Comparison of ENCODE assay signal across 16 cellular contexts in the genomic region with DNA sequence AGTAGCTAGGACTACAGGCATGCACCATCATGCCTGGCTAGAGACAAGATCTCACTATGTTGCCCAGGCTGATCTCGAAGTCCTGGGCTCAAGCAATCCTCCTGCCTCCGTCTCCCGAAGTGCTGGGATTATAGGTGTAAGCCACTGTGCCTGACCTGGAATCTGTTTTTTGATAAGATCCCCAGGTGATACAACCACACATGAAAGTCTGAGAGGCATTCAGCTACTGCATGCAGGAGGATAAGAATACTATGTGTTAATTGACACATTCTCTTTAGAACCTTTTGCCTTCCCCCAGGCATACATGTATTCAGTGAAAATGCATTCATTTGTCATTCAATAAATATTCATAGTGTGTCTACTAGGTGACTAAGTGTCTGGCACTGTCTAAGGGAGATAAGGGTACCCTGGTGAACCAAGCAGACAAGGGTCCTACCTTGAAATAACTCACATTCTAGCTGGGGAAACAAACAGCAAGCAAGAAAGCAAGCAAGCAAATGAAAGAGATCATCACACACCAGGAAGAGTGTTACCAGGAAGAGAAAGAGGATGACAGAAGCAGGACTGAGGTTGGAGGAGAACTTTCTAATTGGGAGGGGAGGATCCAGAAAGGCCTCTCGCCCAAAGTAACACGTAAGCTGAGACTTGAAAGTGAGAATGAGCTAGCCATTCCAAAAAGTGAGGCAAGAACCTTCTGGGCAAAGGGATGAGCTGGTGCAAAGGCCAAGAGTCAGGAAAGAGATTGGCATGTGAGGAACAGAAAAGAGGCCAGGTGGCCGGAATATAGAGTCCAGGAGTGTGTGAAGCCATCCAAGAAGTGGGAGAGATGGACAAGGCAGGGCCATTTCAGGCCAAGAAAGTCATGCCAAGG. TPM values are rescaled to one million over a fixed set of nuclear protein-coding genes. Genes with fewer than 3 reads are reported as not detected.
DNase-seq lines count a peak whose midpoint lies in the region; ATAC-seq and TF ChIP-seq lines count a peak whose summit lies in the region.
"Had no signal": no experiment of that assay in that cellular context is flagged by ENCODE, and none has a peak within 500 bp of the region (broad histone marks: within the 10 kb centered on the region; RNA-seq: fewer than 3 reads in every experiment).

No MANE protein-coding gene starts in this region.

- H3K9me3 ChIP-seq in smooth muscle cell (replicated peaks; ENCODE audit: low read depth) = no peaks in the 10 kb centered on the region
- H3K9me3 ChIP-seq: colonic mucosa, lower lobe of right lung, sigmoid colon had no signal

- 66% methylated on average over 6 of the region's 6 CpGs for WGBS in smooth muscle cell (ENCODE audit: low lambda C conversion rate)

- no peaks in the 10 kb centered on the region for H3F3A ChIP-seq in smooth muscle cell (ENCODE audit: low read depth)

- H3K4me2 ChIP-seq in smooth muscle cell = peak overlapping the region; percentile 17

- POLR2A ChIA-PET in activated CD4-positive, alpha-beta T cell treated with anti-CD3 and anti-CD28 coated beads for 36 hours (lab: Charles Lee) = no interaction called here
- POLR2A ChIA-PET in activated CD4-positive, alpha-beta T cell treated with anti-CD3 and anti-CD28 coated beads, Interleukin-2, amount 10 ng/mL, durations not matched to agents 7 days and 5 days (lab: Charles Lee) = no interaction called here
- POLR2A ChIA-PET in activated CD8-positive, alpha-beta T cell treated with anti-CD3 and anti-CD28 coated beads for 36 hours (lab: Charles Lee) = interaction anchor here (1.2 to 1.6 kb wide), 2 partner anchors 16 to 25 kb away, joined by 3 to 6 read pairs; no protein-coding TSS in a partner anchor

- peaks cover 2% of the 10 kb centered on the region for H4K20me1 ChIP-seq in smooth muscle cell (ENCODE audit: low read depth)

- peaks cover 18% of the 10 kb centered on the region for H3K36me3 Mint-ChIP-seq in activated CD4-positive, alpha-beta T cell treated with anti-CD3 and anti-CD28 coated beads for 36 hours (ENCODE audit: low read depth)
- no peaks in the 10 kb centered on the region for H3K36me3 Mint-ChIP-seq in activated CD4-positive, alpha-beta T cell treated with anti-CD3 and anti-CD28 coated beads, Interleukin-2, amount 10 ng/mL, durations not matched to agents 7 days and 5 days (ENCODE audit: low read depth)
- H3K36me3 Mint-ChIP-seq in activated CD8-positive, alpha-beta T cell treated with anti-CD3 and anti-CD28 coated beads for 36 hours (ENCODE audit: low read depth) = peaks cover 22% of the 10 kb centered on the region
- H3K36me3 Mint-ChIP-seq: CD4-positive, alpha-beta memory T cell had no signal

- peaks cover 17% of the 10 kb centered on the region for H3K4me1 ChIP-seq in smooth muscle cell (ENCODE audit: low read depth)
- H3K4me1 ChIP-seq: colonic mucosa had no signal

- CTCF ChIA-PET in activated CD4-positive, alpha-beta T cell treated with anti-CD3 and anti-CD28 coated beads for 36 hours (lab: Charles Lee) = interaction anchor here (0.6 kb wide), 1 partner anchor 34 kb away, joined by 3 read pairs; no protein-coding TSS in a partner anchor
- CTCF ChIA-PET in activated CD4-positive, alpha-beta T cell treated with anti-CD3 and anti-CD28 coated beads, Interleukin-2, amount 10 ng/mL, durations not matched to agents 7 days and 5 days (lab: Charles Lee) = interaction anchor here (0.8 to 1.3 kb wide), 4 partner anchors 40 to 81 kb away, joined by 3 read pairs; no protein-coding TSS in a partner anchor
- CTCF ChIA-PET in activated CD8-positive, alpha-beta T cell treated with anti-CD3 and anti-CD28 coated beads for 36 hours (lab: Charles Lee) = no interaction called here

- ATAC-seq in activated CD4-positive, alpha-beta T cell treated with anti-CD3 and anti-CD28 coated beads for 36 hours = peak; percentile 24
- no peak for ATAC-seq in activated CD8-positive, alpha-beta T cell treated with anti-CD3 and anti-CD28 coated beads for 36 hours
- peak; percentile 14 for ATAC-seq in esophagus mucosa
- ATAC-seq: lower lobe of right lung had no signal

- H3K27me3 Mint-ChIP-seq in activated CD4-positive, alpha-beta T cell treated with anti-CD3 and anti-CD28 coated beads for 36 hours = no peaks in the 10 kb centered on the region
- peaks cover under 1% of the 10 kb centered on the region for H3K27me3 Mint-ChIP-seq in activated CD4-positive, alpha-beta T cell treated with anti-CD3 and anti-CD28 coated beads, Interleukin-2, amount 10 ng/mL, durations not matched to agents 7 days and 5 days
- H3K27me3 Mint-ChIP-seq in activated CD8-positive, alpha-beta T cell treated with anti-CD3 and anti-CD28 coated beads for 36 hours = no peaks in the 10 kb centered on the region
- H3K27me3 Mint-ChIP-seq: activated naive CD8-positive, alpha-beta T cell had no signal

- no peak overlapping the region for H3K4me3 ChIP-seq in smooth muscle cell
- H3K4me3 ChIP-seq: colonic mucosa, lower lobe of right lung, sigmoid colon had no signal

- peaks cover 54% of the 10 kb centered on the region for H3K79me2 ChIP-seq in smooth muscle cell (ENCODE audit: low read depth)

- peaks cover 41% of the 10 kb centered on the region for H3K4me1 Mint-ChIP-seq in activated CD4-positive, alpha-beta T cell treated with anti-CD3 and anti-CD28 coated beads for 36 hours
- peaks cover 42% of the 10 kb centered on the region for H3K4me1 Mint-ChIP-seq in activated CD4-positive, alpha-beta T cell treated with anti-CD3 and anti-CD28 coated beads, Interleukin-2, amount 10 ng/mL, durations not matched to agents 7 days and 5 days
- peaks cover 56% of the 10 kb centered on the region for H3K4me1 Mint-ChIP-seq in activated CD8-positive, alpha-beta T cell treated with anti-CD3 and anti-CD28 coated beads for 36 hours (ENCODE audit: low read depth)

- TF ChIP-seq CTCF in activated CD8-positive, alpha-beta T cell treated with anti-CD3 and anti-CD28 coated beads for 36 hours (IDR thresholded peaks at IDR 0.05) = no peak
- TF ChIP-seq CTCF in smooth muscle cell (IDR thresholded peaks at IDR 0.05; ENCODE audit: borderline replicate concordance, insufficient read depth, poor library complexity, severe bottlenecking) = no peak

- DNase-seq in activated CD4-positive, alpha-beta T cell treated with anti-CD3 and anti-CD28 coated beads for 36 hours = no peak
- DNase-seq in activated CD4-positive, alpha-beta T cell treated with anti-CD3 and anti-CD28 coated beads, Interleukin-2, amount 10 ng/mL, durations not matched to agents 7 days and 5 days = no peak
- DNase-seq in activated CD8-positive, alpha-beta T cell treated with anti-CD3 and anti-CD28 coated beads for 36 hours = no peak
- DNase-seq in smooth muscle cell (lab: John Stamatoyannopoulos, UW; ENCODE audit: unreplicated experiment) (no peak), activated T-cell treated with anti-CD3 and anti-CD28 coated beads for 4 hours (no peak), NCI-H1930 (lab: John Stamatoyannopoulos, UW) (no peak)
- no peak for DNase-seq in stimulated activated CD4-positive, alpha-beta T cell treated with anti-CD3 and anti-CD28 coated beads, Interleukin-2, amount 100 ng/mL, for 48 hours
- DNase-seq: CD4-positive, alpha-beta memory T cell; colonic mucosa; GDM1; lower lobe of right lung; sigmoid colon; stimulated activated CD4-positive, alpha-beta T cell treated with anti-CD3 and anti-CD28 coated beads, Interleukin-4, amount 100 ng/mL, for 24 hours had no signal

- H3K27me3 ChIP-seq in smooth muscle cell (ENCODE audit: low read depth) = no peaks in the 10 kb centered on the region
- H3K27me3 ChIP-seq: colonic mucosa, sigmoid colon had no signal

- no peaks in the 10 kb centered on the region for H3K9me3 Mint-ChIP-seq in activated CD4-positive, alpha-beta T cell treated with anti-CD3 and anti-CD28 coated beads for 36 hours (ENCODE audit: low read depth)
- H3K9me3 Mint-ChIP-seq in activated CD4-positive, alpha-beta T cell treated with anti-CD3 and anti-CD28 coated beads, Interleukin-2, amount 10 ng/mL, durations not matched to agents 7 days and 5 days = no peaks in the 10 kb centered on the region
- no peaks in the 10 kb centered on the region for H3K9me3 Mint-ChIP-seq in activated CD8-positive, alpha-beta T cell treated with anti-CD3 and anti-CD28 coated beads for 36 hours
- H3K9me3 Mint-ChIP-seq: neural crest cell had no signal

- H3K9ac ChIP-seq in smooth muscle cell (ENCODE audit: low read depth) = peak overlapping the region; percentile 70

- no peak overlapping the region for H2AFZ ChIP-seq in smooth muscle cell (ENCODE audit: low read depth)

- intact Hi-C loops in activated CD4-positive, alpha-beta T cell treated with anti-CD3 and anti-CD28 coated beads for 36 hours (cut with DNase I, micrococcal nuclease) = no loop called here
- intact Hi-C loops in activated CD8-positive, alpha-beta T cell treated with anti-CD3 and anti-CD28 coated beads for 36 hours (cut with micrococcal nuclease) = loop anchor here (10.0 kb wide), 2 partner anchors 94 to 146 kb away; partner anchors contain the start of gene SIRT5

- H3K4me3 Mint-ChIP-seq in activated CD4-positive, alpha-beta T cell treated with anti-CD3 and anti-CD28 coated beads for 36 hours = no peak overlapping the region
- no peak overlapping the region for H3K4me3 Mint-ChIP-seq in activated CD4-positive, alpha-beta T cell treated with anti-CD3 and anti-CD28 coated beads, Interleukin-2, amount 10 ng/mL, durations not matched to agents 7 days and 5 days
- no peak overlapping the region for H3K4me3 Mint-ChIP-seq in activated CD8-positive, alpha-beta T cell treated with anti-CD3 and anti-CD28 coated beads for 36 hours
- H3K4me3 Mint-ChIP-seq: activated naive CD8-positive, alpha-beta T cell; CD4-positive, alpha-beta memory T cell; neural crest cell had no signal

- H3K27ac Mint-ChIP-seq in activated CD4-positive, alpha-beta T cell treated with anti-CD3 and anti-CD28 coated beads for 36 hours = no peak overlapping the region
- H3K27ac Mint-ChIP-seq in activated CD4-positive, alpha-beta T cell treated with anti-CD3 and anti-CD28 coated beads, Interleukin-2, amount 10 ng/mL, durations not matched to agents 7 days and 5 days = no peak overlapping the region
- peak overlapping the region; percentile 2 for H3K27ac Mint-ChIP-seq in activated CD8-positive, alpha-beta T cell treated with anti-CD3 and anti-CD28 coated beads for 36 hours
- H3K27ac Mint-ChIP-seq: activated naive CD8-positive, alpha-beta T cell had no signal

- H3K36me3 ChIP-seq in smooth muscle cell (ENCODE audit: low read depth) = no peaks in the 10 kb centered on the region
- H3K36me3 ChIP-seq: colonic mucosa had no signal

- peak overlapping the region; percentile 92 for H3K27ac ChIP-seq in smooth muscle cell (ENCODE audit: low read depth)
- H3K27ac ChIP-seq: colonic mucosa, lower lobe of right lung, sigmoid colon had no signal

RNA-seq across cellular contexts. Expression of gene GFOD1, which starts 6.5 kb away (rescaled TPM):
- 1 to 10 TPM; 4.2 to 5.8 TPM for total RNA-seq in activated CD4-positive, alpha-beta T cell treated with anti-CD3 and anti-CD28 coated beads for 36 hours
- 1 to 10 TPM; 2.4 TPM for total RNA-seq in activated CD4-positive, alpha-beta T cell treated with anti-CD3 and anti-CD28 coated beads, Interleukin-2, amount 10 ng/mL, durations not matched to agents 7 days and 5 days
- total RNA-seq in activated CD8-positive, alpha-beta T cell treated with anti-CD3 and anti-CD28 coated beads for 36 hours = 10 to 100 TPM; 12.3 to 12.9 TPM
- total RNA-seq in esophagus mucosa = 22.8 TPM
- total RNA-seq in smooth muscle cell = 9.6 and 10.0 TPM in 2 replicates
- 11.8 and 14.0 TPM in 2 replicates for polyA plus RNA-seq in smooth muscle cell
